9 cellular contexts compared by ENCODE assay signal in the genomic region with DNA sequence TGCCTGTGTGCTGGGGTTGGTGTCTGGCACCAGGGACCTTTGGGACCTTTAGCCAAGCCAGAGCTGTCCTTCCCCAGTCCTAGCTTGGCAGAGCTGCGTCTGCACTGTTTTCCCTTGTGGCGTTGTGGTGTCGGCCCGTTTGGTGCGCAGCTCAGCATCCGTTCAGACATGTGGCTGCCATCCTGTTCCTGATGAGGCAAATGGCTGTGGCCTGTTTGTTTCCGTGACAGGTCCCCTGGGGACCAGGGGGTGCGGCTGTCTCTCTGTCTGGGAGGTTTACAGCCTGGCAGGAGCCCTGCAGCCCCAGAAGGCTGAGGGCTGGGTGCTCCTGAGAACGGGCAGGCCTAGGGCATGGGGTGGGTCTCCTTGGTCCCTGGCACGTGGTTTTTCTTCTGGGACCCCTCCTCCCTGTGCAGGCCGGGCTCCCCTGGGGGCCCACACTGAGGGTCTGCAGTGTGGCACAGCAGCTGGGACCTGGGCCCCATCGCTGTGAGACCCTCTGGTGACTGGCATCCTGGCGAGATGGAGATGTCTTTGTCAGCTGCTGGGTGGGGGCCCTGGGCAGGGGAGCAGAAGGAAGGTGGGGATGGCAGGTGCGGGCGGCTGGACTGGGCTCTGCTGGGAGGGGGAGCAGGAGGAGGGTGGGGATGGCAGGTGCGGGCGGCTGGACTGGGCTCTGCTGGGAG. TPM values are rescaled to one million over a fixed set of nuclear protein-coding genes. Genes with fewer than 3 reads are reported as not detected.
DNase-seq lines count a peak whose midpoint lies in the region; ATAC-seq, FAIRE-seq and TF ChIP-seq lines count a peak whose summit lies in the region.
"Had no signal": no experiment of that assay in that cellular context is flagged by ENCODE, and none has a peak within 500 bp of the region (broad histone marks: within the 10 kb centered on the region; RNA-seq: fewer than 3 reads in every experiment).

No MANE protein-coding gene starts in this region.

- TF ChIP-seq CTCF in VCaP (conservative IDR thresholded peaks at IDR 0.05) (no peak), mucosa of descending colon (IDR thresholded peaks at IDR 0.05) (no peak)

- no peaks in the 10 kb centered on the region for H3K27me3 ChIP-seq in GM23248 (replicated peaks; ENCODE audit: insufficient read depth)

- intact Hi-C loops in mucosa of descending colon (cut with DNase I, micrococcal nuclease), result no loop called here

- no peak for FAIRE-seq in H54 (lab: Jason Lieb, UNC)

- H3K9me3 ChIP-seq in GM23248 (ENCODE audit: low read depth) (no peaks in the 10 kb centered on the region), mucosa of descending colon (no peaks in the 10 kb centered on the region)

- no peak for TF ChIP-seq POLR2A in H54 (IDR thresholded peaks at IDR 0.05; ENCODE audit: low read depth, low read length)

- H4K20me1 ChIP-seq in GM23248 (ENCODE audit: insufficient read depth), result no peaks in the 10 kb centered on the region; the same call in 1 of the 2 replicates

- H3K4me2 ChIP-seq in GM23248 (ENCODE audit: unreplicated experiment), result no peak overlapping the region

- peaks cover 88% of the 10 kb centered on the region for H3K79me2 ChIP-seq in GM23248 (ENCODE audit: insufficient read depth)

- in situ Hi-C loops in GM23248 (cut with MboI), result no loop called here

- DNase-seq in DMS53 (lab: John Stamatoyannopoulos, UW), result peak; percentile 68
- no peak for DNase-seq in GM23248
- DNase-seq in mucosa of descending colon, result peak; percentile 65 to 84 (median 76)
- DNase-seq in AML-193 (lab: John Stamatoyannopoulos, UW), result no peak
- DNase-seq in H54 (ENCODE audit: insufficient read length, low spot score), result no peak
- DNase-seq in NOMO-1 (lab: John Stamatoyannopoulos, UW; ENCODE audit: unreplicated experiment in 2 of 2), result no peak

- H3K36me3 ChIP-seq in GM23248 (ENCODE audit: low read depth), result no peaks in the 10 kb centered on the region
- H3K36me3 ChIP-seq in mucosa of descending colon (ENCODE audit: low read depth), result no peaks in the 10 kb centered on the region

- peak; percentile 37 for ATAC-seq in mucosa of descending colon
- ATAC-seq in GM21723 (IDR thresholded peaks at IDR 0.05; ENCODE audit: unreplicated experiment), result no peak

- H2AFZ ChIP-seq in GM23248, result no peak overlapping the region

- H3K4me3 ChIP-seq in GM23248, result no peak overlapping the region
- H3K4me3 ChIP-seq in mucosa of descending colon, result no peak overlapping the region

- WGBS in GM23248 (ENCODE audit: low coverage in 1 of 2, low lambda C conversion rate in 2 of 2, missing lambda C conversion rate in 2 of 2), 2 experiments, result 47 to 51% methylated on average over 13 to 17 of the region's 17 CpGs

- peaks cover 16% of the 10 kb centered on the region; the same call in 1 of the 2 replicates for H3F3A ChIP-seq in GM23248 (ENCODE audit: insufficient read depth)

- no peaks in the 10 kb centered on the region for H3K9me2 ChIP-seq in GM23248 (ENCODE audit: insufficient read depth)

- H3K4me1 ChIP-seq in GM23248 (ENCODE audit: insufficient read depth) (peaks cover 6% of the 10 kb centered on the region; the same call in 1 of the 2 replicates), mucosa of descending colon (ENCODE audit: low read depth) (peaks cover 54% of the 10 kb centered on the region)

- peak overlapping the region; percentile 11; the same call in 1 of the 2 replicates for H3K9ac ChIP-seq in GM23248

- H3K27ac ChIP-seq in GM23248 (no peak overlapping the region), VCaP (peak overlapping the region; percentile 9; the same call in 1 of the 2 replicates)

RNA-seq across cellular contexts. Expression of gene SPPL2B, which starts 4.0 kb away (rescaled TPM):
- 43.0 and 61.0 TPM in 2 replicates for total RNA-seq in GM23248 (2014; rRNA removed; shearing (Covaris generic))
- polyA plus RNA-seq in GM23248 (2016; fragmentation: Nextera tagmentation; extraction: Ambion mirVana), result 38.6 and 38.9 TPM in 2 replicates
- 100 to 1,000 TPM; 119 to 177 (median 153) TPM for total RNA-seq in mucosa of descending colon

RNA-seq across cellular contexts. Expression of gene LSM7, which starts 4.1 kb away (rescaled TPM):
- total RNA-seq in GM23248 (2014; rRNA removed; shearing (Covaris generic)), result 87.0 and 118 TPM in 2 replicates
- 91.4 and 102 TPM in 2 replicates for polyA plus RNA-seq in GM23248 (2016; fragmentation: Nextera tagmentation; extraction: Ambion mirVana)
- 100 to 1,000 TPM in 1 of 3 donors, 10 to 100 TPM in 2; 60.3 to 111 (median 93.1) TPM for total RNA-seq in mucosa of descending colon

RNA-seq across cellular contexts. Expression of gene LINGO3, which starts 24.5 kb away (rescaled TPM):
- not detected in 2 replicates for total RNA-seq in GM23248 (2014; rRNA removed; shearing (Covaris generic))
- polyA plus RNA-seq in GM23248 (2016; fragmentation: Nextera tagmentation; extraction: Ambion mirVana), result not detected in 2 replicates
- not detected for total RNA-seq in mucosa of descending colon

RNA-seq across cellular contexts. Expression of gene TMPRSS9, which starts 27.6 kb away (rescaled TPM):
- total RNA-seq in GM23248 (2014; rRNA removed; shearing (Covaris generic)), result not detected in 2 replicates
- 0.28 TPM in 1 of 2 replicates, not detected in the other for polyA plus RNA-seq in GM23248 (2016; fragmentation: Nextera tagmentation; extraction: Ambion mirVana)
- total RNA-seq in mucosa of descending colon, result under 1 TPM in 2 of 3 donors, not detected in 1; 0.17 to 0.41 TPM
- total RNA-seq: natural killer cell treated with Interleukin-12 subunit alpha and Interleukin-12 subunit beta and Interleukin-15 and Interleukin-18, amount 100 ng/mL, for 72 hours had no signal

RNA-seq across cellular contexts. Expression of gene PEAK3, which starts 50.5 kb away (rescaled TPM):
- total RNA-seq in GM23248 (2014; rRNA removed; shearing (Covaris generic)), result not detected in 2 replicates
- polyA plus RNA-seq in GM23248 (2016; fragmentation: Nextera tagmentation; extraction: Ambion mirVana), result 0.19 TPM in 1 of 2 replicates, not detected in the other
- total RNA-seq in mucosa of descending colon, result 1 to 10 TPM in 2 of 3 donors, under 1 TPM in 1; 0.29 to 1.4 (median 1.1) TPM

Comparison
In these comparisons a context has a peak if more than half of its experiments do, and no peak if none do; other contexts are left out.
1. DNase-seq: peak in DMS53 (single experiment) and mucosa of descending colon (3 of 3); none in GM23248 (single experiment), AML-193 (0 of 2), H54 (single experiment) and NOMO-1 (0 of 2).